ENCODE assay signal across 8 cellular contexts in genomic region chr17:43778337-43779144, GRCh38.
A peak's percentile ranks its signal among the peaks of the same experiment; 100 is the strongest.
DNase-seq lines count a peak whose midpoint lies in the region; ATAC-seq and TF ChIP-seq lines count a peak whose summit lies in the region.

TSS of gene DUSP3 (minus strand) at chr17:43778977. CDS start at chr17:43778924, 53 bp downstream.

- ATAC-seq in HG02610 (IDR thresholded peaks at IDR 0.05; ENCODE audit: unreplicated experiment) = peak; percentile 78

- DNase-seq in GM10266 (ENCODE audit: extremely low spot score) (peak; percentile 96), NCI-H1694 treated with DMSO at 0.1 percent for 48 hours (lab: John Stamatoyannopoulos, UW) (peak; percentile 43), UCSD-AML1 (lab: John Stamatoyannopoulos, UW; ENCODE audit: unreplicated experiment) (peak; percentile 86), brain microvascular endothelial cell (peak; percentile 95), iPS DF 19.7 (ENCODE audit: low read depth, low spot score) (peak; percentile 67), retinal pigment epithelial cell (ENCODE audit: low read depth) (peak; percentile 79), NCI-H187 treated with DMSO at 0.1 percent for 48 hours (lab: John Stamatoyannopoulos, UW) (no peak)

- in situ Hi-C loops in brain microvascular endothelial cell (cut with HindIII; ENCODE audit: low pct_ligation_motif_present, low sequenced_read_pairs) = no loop called here

- H3K4me3 ChIP-seq in brain microvascular endothelial cell (ENCODE audit: low read depth, low read length) (peak within 1 kb of the TSS; percentile 81), retinal pigment epithelial cell (ENCODE audit: low read length) (peak within 1 kb of the TSS; percentile 76)

- H3K36me3 ChIP-seq in brain microvascular endothelial cell (replicated peaks) = peaks cover 25% of the 10 kb centered on the region

- TF ChIP-seq CTCF in GM10266 (IDR thresholded peaks at IDR 0.05; ENCODE audit: control insufficient read depth, insufficient read depth, low read depth, missing control alignments) (no peak), brain microvascular endothelial cell (IDR thresholded peaks at IDR 0.05; ENCODE audit: low read depth, low read length, missing control alignments) (no peak), retinal pigment epithelial cell (conservative IDR thresholded peaks at IDR 0.05; ENCODE audit: low read depth, low read length) (no peak)

- peak within 1 kb of the TSS; percentile 98 for H3K27ac ChIP-seq in brain microvascular endothelial cell

- no peaks in the 10 kb centered on the region for H3K27me3 ChIP-seq in brain microvascular endothelial cell (replicated peaks)
